24 cellular contexts compared by ENCODE assay signal in the genomic region with DNA sequence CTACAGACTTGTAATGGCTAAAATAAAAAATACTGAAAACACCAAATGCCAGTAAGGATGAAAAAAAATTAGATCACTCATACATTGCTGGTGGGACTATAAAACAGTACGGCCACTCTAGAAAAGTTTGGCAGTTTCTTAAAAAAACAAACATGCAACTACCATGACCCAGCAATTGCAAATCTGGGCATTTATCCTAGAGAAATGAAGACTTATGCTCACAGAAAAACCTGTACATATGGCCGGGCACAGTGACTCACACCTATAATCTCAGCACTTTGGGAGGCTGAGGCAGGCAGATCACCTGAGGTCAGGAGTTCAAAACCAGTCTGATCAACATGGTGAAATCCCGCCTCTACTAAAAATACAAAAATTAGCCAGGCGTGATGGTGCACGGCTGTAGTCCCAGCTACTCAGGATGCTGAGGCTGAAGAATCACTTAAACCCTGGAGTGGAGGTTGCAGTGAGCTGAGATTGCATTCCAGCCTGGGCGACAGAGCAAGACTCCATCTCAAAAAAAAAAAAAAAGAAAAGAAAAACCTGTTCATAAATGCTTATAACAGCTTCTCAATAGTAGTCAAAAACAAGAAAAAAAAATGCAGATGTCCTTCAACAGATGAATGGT. TPM values are rescaled to one million over a fixed set of nuclear protein-coding genes. Genes with fewer than 3 reads are reported as not detected.
"Had no signal": no experiment of that assay in that cellular context is flagged by ENCODE, and none has a peak within 500 bp of the region (broad histone marks: within the 10 kb centered on the region; RNA-seq: fewer than 3 reads in every experiment).

No MANE protein-coding gene starts in this region.

- H3K27me3 ChIP-seq: SJSA1 had no signal

- ATAC-seq: HepG2, K562 had no signal

- H3K4me2 ChIP-seq: KMS-11 had no signal

- H3K9me3 Mint-ChIP-seq: IgD-negative memory B cell had no signal

- H3K9ac ChIP-seq: KMS-11 had no signal

- H3K27ac Mint-ChIP-seq: IgD-negative memory B cell had no signal

- H3K27ac ChIP-seq: KMS-11, SJSA1, SK-N-MC had no signal

- H3K9me3 ChIP-seq: SJSA1 had no signal

- DNase-seq: Kasumi-1, NCI-H1092, NCI-H1105 treated with DMSO at 0.1 percent for 48 hours, NCI-H1417 treated with DMSO at 0.1 percent for 48 hours, NCI-H146, NCI-H1694 treated with DMSO at 0.1 percent for 48 hours, NCI-H1930, NCI-H2081 treated with DMSO at 0.1 percent for 48 hours, NCI-H2171, NCI-H226, NCI-H446, NCI-H510A, NCI-H524 treated with DMSO at 0.1 percent for 48 hours, NCI-H69, NCI-H774, Right ventricle myocardium superior, RPMI8226, SIG-M5 had no signal

- H3K27me3 Mint-ChIP-seq: IgD-negative memory B cell had no signal

- H3K4me3 ChIP-seq: K562, SJSA1, SK-N-MC had no signal

RNA-seq across cellular contexts. Expression of a gene that starts 30.0 kb away (rescaled TPM):
- polyA plus RNA-seq: IgD-negative memory B cell had no signal
